Comparison of ENCODE assay signal across 9 cellular contexts in the genomic region with DNA sequence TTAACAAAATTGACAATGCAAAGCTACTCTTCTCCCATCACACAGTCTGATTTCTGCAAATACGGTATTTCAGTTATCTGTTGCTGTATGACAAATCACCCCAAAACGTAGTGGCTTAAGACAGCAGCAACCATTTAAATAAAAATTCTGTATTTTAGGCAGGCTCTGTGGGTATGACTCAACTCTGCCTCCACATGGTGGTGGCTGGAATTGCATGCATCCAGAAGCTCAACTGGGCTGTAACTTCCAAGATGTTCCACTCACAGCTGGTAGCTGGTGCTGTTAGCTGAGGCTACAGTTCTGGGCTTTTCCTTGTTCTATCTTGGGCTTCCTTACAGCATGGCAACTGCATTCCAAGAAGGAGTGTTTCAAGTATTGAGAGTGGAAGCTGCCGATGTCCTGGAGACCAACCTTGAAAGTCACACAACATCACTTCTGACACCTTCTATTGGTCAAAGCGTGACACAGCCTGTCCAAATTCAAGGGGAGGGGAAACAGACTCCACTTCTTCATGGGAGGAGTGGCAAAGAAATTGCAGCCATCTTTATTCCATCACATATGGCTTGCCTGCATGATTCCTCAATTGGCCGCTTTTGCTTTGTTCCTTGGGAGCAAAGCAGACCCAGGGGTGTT. TPM values are rescaled to one million over a fixed set of nuclear protein-coding genes. Genes with fewer than 3 reads are reported as not detected.
DNase-seq lines count a peak whose midpoint lies in the region; ATAC-seq, FAIRE-seq and TF ChIP-seq lines count a peak whose summit lies in the region.
"Had no signal": no experiment of that assay in that cellular context is flagged by ENCODE, and none has a peak within 500 bp of the region (broad histone marks: within the 10 kb centered on the region; RNA-seq: fewer than 3 reads in every experiment).

No MANE protein-coding gene starts in this region.

- no peak for FAIRE-seq in kidney (lab: Jason Lieb, UNC)

- intact Hi-C loops in kidney (cut with DNase I) = no loop called here

- no peak for ATAC-seq in RWPE2 (ENCODE audit: low read depth)
- ATAC-seq in GM19467 (IDR thresholded peaks at IDR 0.05; ENCODE audit: unreplicated experiment) = no peak

- no peaks in the 10 kb centered on the region for H3K27me3 ChIP-seq in RWPE2 (ENCODE audit: insufficient read depth, poor library complexity, severe bottlenecking)
- H3K27me3 ChIP-seq: BLaER1 had no signal

- peaks cover 50% of the 10 kb centered on the region for H3K27me3 Mint-ChIP-seq in activated naive CD4-positive, alpha-beta T cell treated with anti-CD3 and anti-CD28 coated beads, Interleukin-2, amount 10 ng/mL, durations not matched to agents 7 days and 5 days

- H3K36me3 ChIP-seq in RWPE2 (ENCODE audit: low read depth) = no peaks in the 10 kb centered on the region
- H3K36me3 ChIP-seq in kidney (ENCODE audit: control insufficient read depth in 1 of 2, insufficient read depth in 2 of 2, low read length in 2 of 2) = no peaks in the 10 kb centered on the region
- H3K36me3 ChIP-seq: BLaER1 had no signal

- H3K4me3 ChIP-seq in RWPE2 (ENCODE audit: severe bottlenecking) (no peak overlapping the region), kidney (ENCODE audit: low read length in 2 of 2) (no peak overlapping the region)
- H3K4me3 ChIP-seq: BLaER1 had no signal

- H3K9me3 Mint-ChIP-seq in activated naive CD4-positive, alpha-beta T cell treated with anti-CD3 and anti-CD28 coated beads, Interleukin-2, amount 10 ng/mL, durations not matched to agents 7 days and 5 days = peaks cover 7% of the 10 kb centered on the region

- H3K9ac ChIP-seq in kidney (ENCODE audit: low read length in 2 of 2) = no peak overlapping the region
- H3K9ac ChIP-seq: BLaER1 had no signal

- no peaks in the 10 kb centered on the region for H3K4me1 Mint-ChIP-seq in activated naive CD4-positive, alpha-beta T cell treated with anti-CD3 and anti-CD28 coated beads, Interleukin-2, amount 10 ng/mL, durations not matched to agents 7 days and 5 days

- DNase-seq in NCI-H446 (lab: John Stamatoyannopoulos, UW) (peak; percentile 18 to 61), NCI-H446 treated with DMSO at 0.1 percent for 48 hours (lab: John Stamatoyannopoulos, UW) (no peak), RWPE2 (ENCODE audit: low spot score) (no peak), kidney (peak; percentile 1), DMS153 treated with DMSO at 0.1 percent for 48 hours (lab: John Stamatoyannopoulos, UW; ENCODE audit: unreplicated experiment) (no peak)
- DNase-seq in activated naive CD4-positive, alpha-beta T cell treated with anti-CD3 and anti-CD28 coated beads, Interleukin-2, amount 10 ng/mL, durations not matched to agents 7 days and 5 days = peak; percentile 80
- DNase-seq in stimulated activated CD8-positive, alpha-beta memory T cell treated with anti-CD3 and anti-CD28 coated beads, Interleukin-15, amount 100 ng/mL, for 4 hours (ENCODE audit: low read depth in 2 of 2) = peak; percentile 18

- H3K27ac Mint-ChIP-seq in activated naive CD4-positive, alpha-beta T cell treated with anti-CD3 and anti-CD28 coated beads, Interleukin-2, amount 10 ng/mL, durations not matched to agents 7 days and 5 days = no peak overlapping the region

- TF ChIP-seq CTCF in RWPE2 (IDR thresholded peaks at IDR 0.05; ENCODE audit: poor library complexity, severe bottlenecking) = peak; percentile 52
- peak; percentile 56 for TF ChIP-seq CTCF in kidney (IDR thresholded peaks at IDR 0.05; ENCODE audit: borderline replicate concordance, extremely low read depth, insufficient read depth)

- CTCF ChIA-PET in activated naive CD4-positive, alpha-beta T cell treated with anti-CD3 and anti-CD28 coated beads, Interleukin-2, amount 10 ng/mL, durations not matched to agents 7 days and 5 days (lab: Charles Lee) = interaction anchor here (0.6 to 1.9 kb wide), 24 partner anchors 8 to 259 kb away, joined by 3 to 17 read pairs (median 4); partner anchors contain the start of gene ARMC12

- H3K36me3 Mint-ChIP-seq in activated naive CD4-positive, alpha-beta T cell treated with anti-CD3 and anti-CD28 coated beads, Interleukin-2, amount 10 ng/mL, durations not matched to agents 7 days and 5 days = peaks cover 6% of the 10 kb centered on the region

- H3K4me1 ChIP-seq in RWPE2 (ENCODE audit: insufficient read depth, poor library complexity, severe bottlenecking) (no peaks in the 10 kb centered on the region), kidney (ENCODE audit: control insufficient read depth in 1 of 2, insufficient read depth in 1 of 2, low read depth in 1 of 2, low read length in 2 of 2) (no peaks in the 10 kb centered on the region)
- H3K4me1 ChIP-seq: BLaER1 had no signal

- peaks cover 10% of the 10 kb centered on the region for H3K9me3 ChIP-seq in RWPE2 (ENCODE audit: severe bottlenecking)
- peaks cover 0 to 9% of the 10 kb centered on the region in 2 donors for H3K9me3 ChIP-seq in kidney (ENCODE audit: control insufficient read depth in 1 of 2, low read length in 2 of 2)

- no peak overlapping the region for H3K27ac ChIP-seq in RWPE2 (ENCODE audit: poor library complexity, severe bottlenecking)
- no peak overlapping the region for H3K27ac ChIP-seq in kidney (ENCODE audit: low read depth in 2 of 2, low read length in 2 of 2)
- H3K27ac ChIP-seq: BLaER1 had no signal

- no peak overlapping the region for H3K4me3 Mint-ChIP-seq in activated naive CD4-positive, alpha-beta T cell treated with anti-CD3 and anti-CD28 coated beads, Interleukin-2, amount 10 ng/mL, durations not matched to agents 7 days and 5 days

RNA-seq across cellular contexts. Expression of gene TULP1, which starts 39.7 kb away (rescaled TPM):
- not detected for total RNA-seq in kidney
- not detected for polyA plus RNA-seq in kidney (ENCODE audit: insufficient read depth, low read depth, low replicate concordance)

RNA-seq across cellular contexts. Expression of gene TEAD3, which starts 55.5 kb away (rescaled TPM):
- 18.0 TPM for total RNA-seq in kidney
- 11.3 TPM for polyA plus RNA-seq in kidney (ENCODE audit: insufficient read depth, low read depth, low replicate concordance)

Comparison
In these comparisons a context has a peak if more than half of its experiments do, and no peak if none do; other contexts are left out.
1. DNase-seq: peak in NCI-H446 (2 of 2), activated naive CD4-positive, alpha-beta T cell treated with anti-CD3 and anti-CD28 coated beads, Interleukin-2, amount 10 ng/mL, durations not matched to agents 7 days and 5 days (single experiment), kidney (single experiment) and stimulated activated CD8-positive, alpha-beta memory T cell treated with anti-CD3 and anti-CD28 coated beads, Interleukin-15, amount 100 ng/mL, for 4 hours (2 of 2); none in NCI-H446 treated with DMSO at 0.1 percent for 48 hours (single experiment), RWPE2 (single experiment) and DMS153 treated with DMSO at 0.1 percent for 48 hours (single experiment).